8 cellular contexts compared by ENCODE assay signal in genomic region chr19:36773223-36773579, GRCh38. TPM values are rescaled to one million over a fixed set of nuclear protein-coding genes. Genes with fewer than 3 reads are reported as not detected.
DNase-seq lines count a peak whose midpoint lies in the region; ATAC-seq and TF ChIP-seq lines count a peak whose summit lies in the region.

No MANE protein-coding gene starts in this region.

- H3K9me3 Mint-ChIP-seq in effector memory CD8-positive, alpha-beta T cell, result peaks cover 1 to 6% of the 10 kb centered on the region in 2 donors

- ATAC-seq in GM18861 (IDR thresholded peaks at IDR 0.05; ENCODE audit: unreplicated experiment) (peak; percentile 10), GM21526 (IDR thresholded peaks at IDR 0.05; ENCODE audit: low FRiP score, unreplicated experiment) (no peak)
- no peak for ATAC-seq in effector memory CD8-positive, alpha-beta T cell (replicated peaks)

- H3K36me3 ChIP-seq in Karpas-422 (ENCODE audit: insufficient read depth, low read length) (peaks cover 11% of the 10 kb centered on the region), parathyroid adenoma (ENCODE audit: control insufficient read depth, insufficient read depth, low read length) (no peaks in the 10 kb centered on the region)

- H3K4me2 ChIP-seq in Karpas-422 (ENCODE audit: low read depth, low read length, poor library complexity, severe bottlenecking) (peak overlapping the region; percentile 71), parathyroid adenoma (ENCODE audit: low read length) (peak overlapping the region; percentile 100)

- H3K27me3 ChIP-seq in Karpas-422 (ENCODE audit: low read length) (no peaks in the 10 kb centered on the region), parathyroid adenoma (ENCODE audit: control insufficient read depth, insufficient read depth, low read length) (no peaks in the 10 kb centered on the region)

- peaks cover 8% of the 10 kb centered on the region; the same call in 1 of the 2 replicates for H3K4me1 ChIP-seq in Karpas-422 (ENCODE audit: low read length)
- no peaks in the 10 kb centered on the region for H3K4me1 ChIP-seq in parathyroid adenoma

- H2AFZ ChIP-seq in Karpas-422 (ENCODE audit: low read length) (peak overlapping the region; percentile 89), parathyroid adenoma (peak overlapping the region; percentile 85)

- DNase-seq in Karpas-422 (no peak), HT-29 (ENCODE audit: low spot score) (no peak), NCI-H2107 (lab: John Stamatoyannopoulos, UW) (no peak), GM19238 (ENCODE audit: insufficient read length, low spot score) (no peak)
- no peak for DNase-seq in effector memory CD8-positive, alpha-beta T cell

- peaks cover 15% of the 10 kb centered on the region for H3K36me3 Mint-ChIP-seq in effector memory CD8-positive, alpha-beta T cell (ENCODE audit: insufficient read depth)

- H3K4me3 ChIP-seq in Karpas-422 (ENCODE audit: low read length) (peak overlapping the region; percentile 89), parathyroid adenoma (ENCODE audit: low read depth, low read length) (peak overlapping the region; percentile 98)

- H3K79me2 ChIP-seq in Karpas-422 (ENCODE audit: low read length), result peaks cover 35% of the 10 kb centered on the region
- H3K79me2 ChIP-seq in parathyroid adenoma, result no peaks in the 10 kb centered on the region

- H3K9me3 ChIP-seq in Karpas-422 (ENCODE audit: low read length) (peaks cover 18% of the 10 kb centered on the region), parathyroid adenoma (ENCODE audit: control insufficient read depth, low read length) (no peaks in the 10 kb centered on the region)

- TF ChIP-seq CTCF in parathyroid adenoma (IDR thresholded peaks at IDR 0.05), result no peak

- peak overlapping the region; percentile 87 for H3K9ac ChIP-seq in Karpas-422 (ENCODE audit: low read length)
- H3K9ac ChIP-seq in parathyroid adenoma, result no peak overlapping the region

- peaks cover 20 to 23% of the 10 kb centered on the region in 2 donors for H3K4me1 Mint-ChIP-seq in effector memory CD8-positive, alpha-beta T cell (ENCODE audit: low read depth in 2 of 2)

- H4K20me1 ChIP-seq in Karpas-422 (ENCODE audit: insufficient read depth, low read depth, low read length), result no peaks in the 10 kb centered on the region

- H3K9me2 ChIP-seq in Karpas-422 (replicated peaks; ENCODE audit: insufficient read depth, low read length), result no peaks in the 10 kb centered on the region

- H3K4me3 Mint-ChIP-seq in effector memory CD8-positive, alpha-beta T cell, result peak overlapping the region; percentile 91 to 92

- H3K27me3 Mint-ChIP-seq in effector memory CD8-positive, alpha-beta T cell, result no peaks in the 10 kb centered on the region

- peak overlapping the region; percentile 78 to 79 for H3K27ac Mint-ChIP-seq in effector memory CD8-positive, alpha-beta T cell

- no peak overlapping the region for H3K27ac ChIP-seq in Karpas-422 (ENCODE audit: low read length)
- H3K27ac ChIP-seq in parathyroid adenoma, result peak overlapping the region; percentile 73

RNA-seq across cellular contexts. Expression of gene ZNF850, which starts 0.6 kb away (rescaled TPM):
- 0.97 and 2.7 TPM in 2 replicates for total RNA-seq in Karpas-422 (2014; rRNA removed; shearing (Covaris generic); ENCODE audit: low replicate concordance)
- total RNA-seq in HT-29 (2014; rRNA removed; shearing (Covaris generic)), result 0.34 and 0.69 TPM in 2 replicates
